ENCODE assay signal across 17 cellular contexts in the genomic region with DNA sequence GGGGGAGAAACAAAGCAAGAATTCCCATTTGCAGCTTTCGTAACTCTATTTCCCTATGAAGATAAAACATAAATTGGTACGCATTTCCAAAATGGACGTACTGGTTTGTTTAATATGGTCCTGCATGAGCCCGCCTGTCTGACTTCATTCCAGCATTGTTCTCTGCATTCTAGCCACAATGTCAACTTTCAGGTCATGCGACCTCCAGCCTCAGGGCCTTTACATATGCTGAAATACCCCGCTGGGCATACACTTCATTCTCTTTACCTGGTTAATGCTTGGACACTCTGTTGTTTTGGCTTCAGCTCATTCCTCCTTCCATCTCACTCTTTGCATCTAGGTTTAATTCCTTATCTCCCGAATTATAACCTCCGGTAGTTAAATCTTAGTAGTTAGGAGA.
DNase-seq lines count a peak whose midpoint lies in the region; ATAC-seq, FAIRE-seq and TF ChIP-seq lines count a peak whose summit lies in the region.
"Had no signal": no experiment of that assay in that cellular context is flagged by ENCODE, and none has a peak within 500 bp of the region (broad histone marks: within the 10 kb centered on the region; RNA-seq: fewer than 3 reads in every experiment).

No MANE protein-coding gene starts in this region.

- no peaks in the 10 kb centered on the region for H3K4me1 ChIP-seq in NT2/D1 (ENCODE audit: insufficient read depth, insufficient read length)

- no peaks in the 10 kb centered on the region for H3K27me3 ChIP-seq in NT2/D1 (ENCODE audit: insufficient read depth, insufficient read length)
- H3K27me3 ChIP-seq in dorsolateral prefrontal cortex, result no peaks in the 10 kb centered on the region

- H3K9me3 Mint-ChIP-seq in stimulated activated memory B cell treated with anti-CD40 and anti-IgM and Interleukin-4, amounts not matched to agents 10 μg/mL and 1 μg/mL and 100 μg/mL, for 72 hours, result no peaks in the 10 kb centered on the region

- H3K4me3 Mint-ChIP-seq in stimulated activated memory B cell treated with anti-CD40 and anti-IgM and Interleukin-4, amounts not matched to agents 10 μg/mL and 1 μg/mL and 100 μg/mL, for 72 hours, result no peak overlapping the region

- peaks cover 13% of the 10 kb centered on the region for H3K36me3 Mint-ChIP-seq in stimulated activated memory B cell treated with anti-CD40 and anti-IgM and Interleukin-4, amounts not matched to agents 10 μg/mL and 1 μg/mL and 100 μg/mL, for 72 hours

- H3K36me3 ChIP-seq in NT2/D1 (ENCODE audit: insufficient read depth, insufficient read length, low read length), result no peaks in the 10 kb centered on the region

- H3K27ac ChIP-seq in dorsolateral prefrontal cortex, result no peak overlapping the region
- H3K27ac ChIP-seq: C4-2B, KMS-11, SK-N-MC had no signal

- H3K4me1 Mint-ChIP-seq in stimulated activated memory B cell treated with anti-CD40 and anti-IgM and Interleukin-4, amounts not matched to agents 10 μg/mL and 1 μg/mL and 100 μg/mL, for 72 hours, result peaks cover 52% of the 10 kb centered on the region

- no peaks in the 10 kb centered on the region for H3K9me3 ChIP-seq in NT2/D1 (ENCODE audit: insufficient read depth, low read length)

- FAIRE-seq in GM18507 (lab: Jason Lieb, UNC), result peak; percentile 18

- H3K9ac ChIP-seq in NT2/D1 (ENCODE audit: insufficient read length, low read depth), result no peak overlapping the region
- H3K9ac ChIP-seq: KMS-11 had no signal

- ATAC-seq in stimulated activated memory B cell treated with anti-CD40 and anti-IgM and Interleukin-4, amounts not matched to agents 10 μg/mL and 1 μg/mL and 100 μg/mL, for 72 hours, result no peak
- ATAC-seq in HG03280 (IDR thresholded peaks at IDR 0.05; ENCODE audit: unreplicated experiment), result no peak
- ATAC-seq: Panc1, Right ventricle myocardium inferior had no signal

- no peaks in the 10 kb centered on the region for H3K27me3 Mint-ChIP-seq in stimulated activated memory B cell treated with anti-CD40 and anti-IgM and Interleukin-4, amounts not matched to agents 10 μg/mL and 1 μg/mL and 100 μg/mL, for 72 hours

- TF ChIP-seq CTCF in dorsolateral prefrontal cortex (IDR thresholded peaks at IDR 0.05 in 54 of 56, conservative IDR thresholded peaks at IDR 0.05 in 2 of 56; ENCODE audit: low read depth in 1 of 56, partially characterized antibody in 56 of 56), result no peak

- intact Hi-C loops in dorsolateral prefrontal cortex (cut with DNase I), result no loop called here

- H3K4me3 ChIP-seq in NT2/D1 (ENCODE audit: insufficient read length, low read depth), result no peak overlapping the region
- no peak overlapping the region for H3K4me3 ChIP-seq in dorsolateral prefrontal cortex
- H3K4me3 ChIP-seq: SK-N-MC had no signal

- H3K27ac Mint-ChIP-seq in stimulated activated memory B cell treated with anti-CD40 and anti-IgM and Interleukin-4, amounts not matched to agents 10 μg/mL and 1 μg/mL and 100 μg/mL, for 72 hours, result peak overlapping the region; percentile 61

- DNase-seq in GM18507 (ENCODE audit: extremely low spot score, insufficient read length, low read depth), result no peak
- DNase-seq in NT2/D1 (ENCODE audit: low read depth, low spot score), result peak; percentile 42
- peak; percentile 45 for DNase-seq in iPS DF 19.7 (ENCODE audit: low read depth, low spot score)
- DNase-seq in stimulated activated CD4-positive, alpha-beta T cell treated with anti-CD3 and anti-CD28 coated beads, Interleukin-1b, Interleukin-23, amount 100 ng/mL, for 48 hours, result no peak
- no peak for DNase-seq in dorsolateral prefrontal cortex
- DNase-seq: DMS 273 treated with DMSO at 0.1 percent for 48 hours, NCI-H146, NCI-H2081 treated with DMSO at 0.1 percent for 48 hours, NCI-H510A treated with DMSO at 0.1 percent for 48 hours, NCI-H82 had no signal

Comparison
In these comparisons a context has a peak if more than half of its experiments do, and no peak if none do; other contexts are left out.
1. DNase-seq: peak in NT2/D1 (single experiment) and iPS DF 19.7 (single experiment); none in GM18507 (single experiment), stimulated activated CD4-positive, alpha-beta T cell treated with anti-CD3 and anti-CD28 coated beads, Interleukin-1b, Interleukin-23, amount 100 ng/mL, for 48 hours (single experiment) and dorsolateral prefrontal cortex (0 of 10).